In the genomic region with DNA sequence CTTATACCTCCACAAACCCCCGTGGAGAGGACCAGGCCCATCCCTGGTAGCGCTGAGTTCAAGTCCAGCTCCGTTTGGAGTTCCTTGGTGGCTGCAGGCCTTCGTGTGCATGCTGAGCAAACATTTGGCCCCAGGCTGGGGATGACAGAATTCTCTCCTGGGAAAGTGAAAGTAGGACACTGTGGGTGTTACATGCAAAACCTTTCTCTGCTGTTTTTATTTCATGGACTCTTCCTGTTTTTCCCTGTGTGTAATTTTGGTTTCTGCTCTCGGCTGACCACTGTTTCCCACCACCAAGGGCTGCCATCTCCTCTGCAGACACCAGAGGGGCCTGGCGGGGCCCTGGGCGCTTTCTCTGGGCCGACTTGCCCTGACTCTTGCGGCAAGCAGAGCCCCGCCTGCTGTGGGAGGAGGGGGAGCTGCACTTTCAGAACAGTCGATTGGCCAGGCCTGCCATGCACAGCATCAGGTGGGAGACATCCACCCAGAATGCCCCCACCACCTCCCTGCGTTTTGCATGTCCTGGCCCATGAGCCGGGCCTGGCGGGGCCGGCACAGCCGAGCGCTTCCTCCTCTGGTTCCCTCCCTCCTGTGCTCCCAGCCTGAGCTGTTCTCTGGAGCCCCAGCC, we compare ENCODE assay signal across 8 cellular contexts.
DNase-seq lines count a peak whose midpoint lies in the region; ATAC-seq and TF ChIP-seq lines count a peak whose summit lies in the region.

No MANE protein-coding gene starts in this region.

- DNase-seq in GM13977 (ENCODE audit: low spot score) (peak; percentile 73), HFFc6 (no peak), OCI-M1 (lab: John Stamatoyannopoulos, UW) (peak; percentile 46), breast epithelium (ENCODE audit: low spot score in 2 of 2) (peak; percentile 60 to 71), left colon (peak; percentile 55 to 57), NCI-H226 (no peak), NCI-H345 (lab: John Stamatoyannopoulos, UW) (no peak)
- DNase-seq in stimulated activated CD4-positive, alpha-beta T cell treated with anti-CD3 and anti-CD28 coated beads, Interleukin-4, amount 100 ng/mL, for 48 hours (ENCODE audit: low read depth in 2 of 2): peak; percentile 51 to 53

- H3K27ac Mint-ChIP-seq in HFFc6: peak overlapping the region; percentile 57; the same call in 1 of the 2 replicates

- no peaks in the 10 kb centered on the region for H3K9me3 ChIP-seq in breast epithelium

- peak overlapping the region; percentile 79; the same call in 1 of the 2 replicates for H3K4me3 Mint-ChIP-seq in HFFc6

- intact Hi-C loops in breast epithelium (cut with DNase I; ENCODE audit: low total_unique reads) (no loop called here), left colon (cut with DNase I, micrococcal nuclease) (no loop called here)

- H3K9me3 Mint-ChIP-seq in HFFc6: no peaks in the 10 kb centered on the region

- no peaks in the 10 kb centered on the region; the same call in none of the 2 replicates for H3K36me3 Mint-ChIP-seq in HFFc6 (ENCODE audit: low read depth)

- H3K27me3 ChIP-seq in breast epithelium: no peaks in the 10 kb centered on the region

- peak overlapping the region; percentile 1 to 67 (median 41) for H3K4me3 ChIP-seq in breast epithelium

- H3K27me3 Mint-ChIP-seq in HFFc6 (ENCODE audit: insufficient read depth): no peaks in the 10 kb centered on the region; the same call in 1 of the 2 replicates

- TF ChIP-seq CTCF in GM13977 (IDR thresholded peaks at IDR 0.05; ENCODE audit: extremely low read depth, insufficient read depth, missing control alignments): peak; percentile 35
- peak; percentile 41; the same call in 1 of the 2 replicates for TF ChIP-seq CTCF in HFFc6 (IDR thresholded peaks at IDR 0.05)
- peak in 2 of 3 donors; percentile 25 to 40 for TF ChIP-seq CTCF in breast epithelium (IDR thresholded peaks at IDR 0.05)

- in situ Hi-C loops in GM13977 (cut with MboI; ENCODE audit: low pct_unique_long_range_greater_than_20kb, low sequenced_read_pairs, unreplicated experiment): no loop called here

- H3K36me3 ChIP-seq in breast epithelium: no peaks in the 10 kb centered on the region

- peak; percentile 85 for ATAC-seq in left colon

- peaks cover 21% of the 10 kb centered on the region for H3K4me1 Mint-ChIP-seq in HFFc6 (ENCODE audit: low read depth)

- TF ChIP-seq POLR2A in breast epithelium (IDR thresholded peaks at IDR 0.05): no peak

- peak overlapping the region; percentile 91 to 92 for H3K27ac ChIP-seq in breast epithelium

- H3K4me1 ChIP-seq in breast epithelium: peaks cover 13% of the 10 kb centered on the region in 2 donors

Comparison
In these comparisons a context has a peak if more than half of its experiments do, and no peak if none do; other contexts are left out.
1. DNase-seq: peak in GM13977 (single experiment), OCI-M1 (single experiment), breast epithelium (2 of 2), left colon (2 of 2) and stimulated activated CD4-positive, alpha-beta T cell treated with anti-CD3 and anti-CD28 coated beads, Interleukin-4, amount 100 ng/mL, for 48 hours (2 of 2); none in HFFc6 (single experiment), NCI-H226 (single experiment) and NCI-H345 (single experiment).
2. Peak in every context shown above with its lines, with median percentiles within 50 percentile points of each other: CTCF ChIP-seq.